In the genomic region with DNA sequence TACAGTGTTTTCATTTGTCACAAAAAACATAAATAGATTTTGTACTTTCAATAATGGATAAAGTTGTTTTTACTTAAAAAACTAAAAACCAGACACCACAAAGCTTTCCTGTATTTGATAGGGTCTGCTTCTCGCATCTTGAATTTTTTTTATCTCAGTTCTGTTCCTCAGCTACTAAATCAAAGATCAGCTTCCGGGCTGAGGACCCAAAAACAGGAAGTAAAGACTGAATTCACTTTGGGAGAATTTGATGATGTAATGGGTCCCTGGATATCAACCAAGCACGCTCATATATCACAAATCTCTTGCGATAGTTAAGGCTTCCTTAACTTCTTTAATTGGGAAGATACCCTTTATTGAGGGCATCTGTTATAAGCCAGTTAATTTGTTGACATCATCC, we compare ENCODE assay signal across 18 cellular contexts. TPM values are rescaled to one million over a fixed set of nuclear protein-coding genes. Genes with fewer than 3 reads are reported as not detected.
DNase-seq lines count a peak whose midpoint lies in the region; ATAC-seq and TF ChIP-seq lines count a peak whose summit lies in the region.
"Had no signal": no experiment of that assay in that cellular context is flagged by ENCODE, and none has a peak within 500 bp of the region (broad histone marks: within the 10 kb centered on the region; RNA-seq: fewer than 3 reads in every experiment).

No MANE protein-coding gene starts in this region.

- peak overlapping the region; percentile 64 for H3K27ac ChIP-seq in naive thymus-derived CD4-positive, alpha-beta T cell (ENCODE audit: low read depth, low read length)
- H3K27ac ChIP-seq: KMS-11, parathyroid adenoma, SJCRH30 had no signal

- H3K27ac Mint-ChIP-seq in activated T-cell treated with anti-CD3 and anti-CD28 coated beads, Interleukin-2, amount 50 U/mL, for 24 hours = peak overlapping the region; percentile 92
- H3K27ac Mint-ChIP-seq in activated CD4-positive, alpha-beta memory T cell treated with anti-CD3 and anti-CD28 coated beads, Interleukin-2, amount 10 ng/mL, durations not matched to agents 7 days and 5 days = peak overlapping the region; percentile 68
- peak overlapping the region; percentile 79 to 98 (median 95) for H3K27ac Mint-ChIP-seq in naive thymus-derived CD4-positive, alpha-beta T cell

- peaks cover 77 to 87% of the 10 kb centered on the region in 2 donors for H3K4me1 ChIP-seq in naive thymus-derived CD4-positive, alpha-beta T cell (ENCODE audit: control insufficient read depth in 2 of 2, insufficient read depth in 2 of 2, low read length in 2 of 2)
- H3K4me1 ChIP-seq in BE2C = no peaks in the 10 kb centered on the region
- H3K4me1 ChIP-seq: parathyroid adenoma, SJCRH30 had no signal

- DNase-seq in activated T-cell treated with anti-CD3 and anti-CD28 coated beads, Interleukin-2, amount 50 U/mL, for 24 hours = no peak
- DNase-seq in activated T-cell treated with anti-CD3 and anti-CD28 coated beads, Interleukin-2, amount 50 U/mL, for 48 hours = no peak
- DNase-seq in NAMALWA (ENCODE audit: low spot score) = peak; percentile 68
- DNase-seq in activated CD4-positive, alpha-beta memory T cell treated with anti-CD3 and anti-CD28 coated beads, Interleukin-2, amount 10 ng/mL, durations not matched to agents 7 days and 5 days = no peak
- DNase-seq in naive thymus-derived CD4-positive, alpha-beta T cell = peak in 7 of 9 donors; percentile 44 to 84 (median 73)
- DNase-seq in BE2C = no peak
- DNase-seq in NCI-H2171 (lab: John Stamatoyannopoulos, UW) = no peak
- DNase-seq: ACHN, H7, kidney, mucosa of descending colon, NCI-H2081, SJCRH30 had no signal

- peak overlapping the region; percentile 10 for H3K4me3 ChIP-seq in naive thymus-derived CD4-positive, alpha-beta T cell (ENCODE audit: low read length)
- H3K4me3 ChIP-seq in BE2C (ENCODE audit: low read depth, low read length) = no peak overlapping the region
- H3K4me3 ChIP-seq: mucosa of descending colon, SJCRH30, smooth muscle cell had no signal

- H3K4me3 Mint-ChIP-seq in activated T-cell treated with anti-CD3 and anti-CD28 coated beads, Interleukin-2, amount 50 U/mL, for 24 hours = peak overlapping the region; percentile 43
- no peak overlapping the region for H3K4me3 Mint-ChIP-seq in activated CD4-positive, alpha-beta memory T cell treated with anti-CD3 and anti-CD28 coated beads, Interleukin-2, amount 10 ng/mL, durations not matched to agents 7 days and 5 days
- peak overlapping the region; percentile 7 to 93 (median 76) for H3K4me3 Mint-ChIP-seq in naive thymus-derived CD4-positive, alpha-beta T cell

- peaks cover 96% of the 10 kb centered on the region for H3K36me3 Mint-ChIP-seq in activated T-cell treated with anti-CD3 and anti-CD28 coated beads, Interleukin-2, amount 50 U/mL, for 24 hours (ENCODE audit: low read depth)
- H3K36me3 Mint-ChIP-seq in activated CD4-positive, alpha-beta memory T cell treated with anti-CD3 and anti-CD28 coated beads, Interleukin-2, amount 10 ng/mL, durations not matched to agents 7 days and 5 days (ENCODE audit: low read depth) = peaks cover 84% of the 10 kb centered on the region
- H3K36me3 Mint-ChIP-seq in naive thymus-derived CD4-positive, alpha-beta T cell = peaks cover 23 to 68% (median 51%) of the 10 kb centered on the region in 5 donors

- H3K27me3 ChIP-seq in naive thymus-derived CD4-positive, alpha-beta T cell (ENCODE audit: control insufficient read depth in 2 of 2, insufficient read depth in 2 of 2, low read length in 2 of 2) = no peaks in the 10 kb centered on the region
- H3K27me3 ChIP-seq in BE2C = no peaks in the 10 kb centered on the region; the same call in 1 of the 2 replicates
- H3K27me3 ChIP-seq: SJCRH30 had no signal

- POLR2A ChIA-PET in activated CD4-positive, alpha-beta memory T cell treated with anti-CD3 and anti-CD28 coated beads, Interleukin-2, amount 10 ng/mL, durations not matched to agents 7 days and 5 days (lab: Charles Lee) = interaction anchor here (0.7 to 7.1 kb wide), 17 partner anchors 8 to 68 kb away, joined by 3 to 99 read pairs (median 5); partner anchors contain the start of genes ITK and MED7
- POLR2A ChIA-PET in naive thymus-derived CD4-positive, alpha-beta T cell (lab: Charles Lee) = interaction anchor here (0.6 to 8.1 kb wide), 22 partner anchors 8 to 149 kb away, joined by 3 to 135 read pairs (median 6); partner anchors contain the start of genes ITK and MED7

- H3K36me3 ChIP-seq in naive thymus-derived CD4-positive, alpha-beta T cell (ENCODE audit: control insufficient read depth in 2 of 3, insufficient read depth in 3 of 3, low read length in 3 of 3) = peaks cover 4 to 42% (median 11%) of the 10 kb centered on the region in 3 experiments
- no peaks in the 10 kb centered on the region for H3K36me3 ChIP-seq in BE2C
- H3K36me3 ChIP-seq: SJCRH30 had no signal

- CTCF ChIA-PET in activated CD4-positive, alpha-beta memory T cell treated with anti-CD3 and anti-CD28 coated beads, Interleukin-2, amount 10 ng/mL, durations not matched to agents 7 days and 5 days (lab: Charles Lee) = interaction anchor here (0.6 to 1.9 kb wide), 3 partner anchors 10 to 599 kb away, joined by 3 to 8 read pairs (median 3); no protein-coding TSS in a partner anchor
- CTCF ChIA-PET in naive thymus-derived CD4-positive, alpha-beta T cell (lab: Charles Lee) = interaction anchor here (1.3 to 2.2 kb wide), 6 partner anchors 11 to 56 kb away, joined by 3 to 8 read pairs (median 6); no protein-coding TSS in a partner anchor

- peak; percentile 69 for ATAC-seq in naive thymus-derived CD4-positive, alpha-beta T cell
- no peak for ATAC-seq in HG03439 (IDR thresholded peaks at IDR 0.05; ENCODE audit: unreplicated experiment)
- ATAC-seq: mucosa of descending colon had no signal

- H3K9me3 ChIP-seq in naive thymus-derived CD4-positive, alpha-beta T cell (ENCODE audit: control insufficient read depth in 2 of 3, low read length in 3 of 3) = no peaks in the 10 kb centered on the region
- H3K9me3 ChIP-seq in BE2C = no peaks in the 10 kb centered on the region; the same call in none of the 2 replicates
- H3K9me3 ChIP-seq: mucosa of descending colon, SJCRH30 had no signal

- peaks cover 88% of the 10 kb centered on the region for H3K4me1 Mint-ChIP-seq in activated T-cell treated with anti-CD3 and anti-CD28 coated beads, Interleukin-2, amount 50 U/mL, for 24 hours (ENCODE audit: low read depth)
- H3K4me1 Mint-ChIP-seq in activated CD4-positive, alpha-beta memory T cell treated with anti-CD3 and anti-CD28 coated beads, Interleukin-2, amount 10 ng/mL, durations not matched to agents 7 days and 5 days = peaks cover 87% of the 10 kb centered on the region
- peaks cover 43 to 96% (median 90%) of the 10 kb centered on the region in 7 donors for H3K4me1 Mint-ChIP-seq in naive thymus-derived CD4-positive, alpha-beta T cell

- TF ChIP-seq CTCF in BE2C (IDR thresholded peaks at IDR 0.05; ENCODE audit: low read depth, low read length) = no peak

- intact Hi-C loops in naive thymus-derived CD4-positive, alpha-beta T cell (cut with micrococcal nuclease) = loop anchor here (1.0 to 5.0 kb wide), 2 partner anchors 11 to 57 kb away; no protein-coding TSS in a partner anchor

- H3K27me3 Mint-ChIP-seq in activated T-cell treated with anti-CD3 and anti-CD28 coated beads, Interleukin-2, amount 50 U/mL, for 24 hours = no peaks in the 10 kb centered on the region
- no peaks in the 10 kb centered on the region for H3K27me3 Mint-ChIP-seq in activated CD4-positive, alpha-beta memory T cell treated with anti-CD3 and anti-CD28 coated beads, Interleukin-2, amount 10 ng/mL, durations not matched to agents 7 days and 5 days
- no peaks in the 10 kb centered on the region for H3K27me3 Mint-ChIP-seq in naive thymus-derived CD4-positive, alpha-beta T cell

- H3K9me3 Mint-ChIP-seq in activated T-cell treated with anti-CD3 and anti-CD28 coated beads, Interleukin-2, amount 50 U/mL, for 24 hours = peaks cover 8% of the 10 kb centered on the region
- H3K9me3 Mint-ChIP-seq in activated CD4-positive, alpha-beta memory T cell treated with anti-CD3 and anti-CD28 coated beads, Interleukin-2, amount 10 ng/mL, durations not matched to agents 7 days and 5 days = no peaks in the 10 kb centered on the region
- H3K9me3 Mint-ChIP-seq in naive thymus-derived CD4-positive, alpha-beta T cell = peaks cover 0 to 10% (median 0%) of the 10 kb centered on the region in 11 donors

RNA-seq across cellular contexts. Expression of gene ITK, which starts 24.1 kb away (rescaled TPM):
- 100 to 1,000 TPM; 247 to 249 TPM for total RNA-seq in activated CD4-positive, alpha-beta memory T cell treated with anti-CD3 and anti-CD28 coated beads, Interleukin-2, amount 10 ng/mL, durations not matched to agents 7 days and 5 days
- total RNA-seq in naive thymus-derived CD4-positive, alpha-beta T cell = 100 to 1,000 TPM; 278 to 481 (median 324) TPM
- polyA plus RNA-seq in naive thymus-derived CD4-positive, alpha-beta T cell = 100 to 1,000 TPM; 183 to 245 TPM
- polyA plus RNA-seq in BE2C (2012; ENCODE audit: insufficient read depth, insufficient read length, low read depth) = not detected
- total RNA-seq: chondrocyte, SJCRH30 had no signal

RNA-seq across cellular contexts. Expression of gene GARIN3, which starts 38.7 kb away (rescaled TPM):
- total RNA-seq in activated CD4-positive, alpha-beta memory T cell treated with anti-CD3 and anti-CD28 coated beads, Interleukin-2, amount 10 ng/mL, durations not matched to agents 7 days and 5 days = under 1 TPM in 1 of 2 experiments, not detected in 1; 0.13 TPM
- total RNA-seq in naive thymus-derived CD4-positive, alpha-beta T cell = not detected
- under 1 TPM in 1 of 2 donors, not detected in 1; 0.07 TPM for polyA plus RNA-seq in naive thymus-derived CD4-positive, alpha-beta T cell
- polyA plus RNA-seq in BE2C (2012; ENCODE audit: insufficient read depth, insufficient read length, low read depth) = not detected
- total RNA-seq: chondrocyte, H7, kidney, mucosa of descending colon, SJCRH30, smooth muscle cell had no signal
- polyA plus RNA-seq: smooth muscle cell had no signal

Comparison
In these comparisons a context has a peak if more than half of its experiments do, and no peak if none do; other contexts are left out.
1. DNase-seq: peak in NAMALWA (single experiment) and naive thymus-derived CD4-positive, alpha-beta T cell (7 of 9); none in activated T-cell treated with anti-CD3 and anti-CD28 coated beads, Interleukin-2, amount 50 U/mL, for 24 hours (single experiment), activated T-cell treated with anti-CD3 and anti-CD28 coated beads, Interleukin-2, amount 50 U/mL, for 48 hours (0 of 2), activated CD4-positive, alpha-beta memory T cell treated with anti-CD3 and anti-CD28 coated beads, Interleukin-2, amount 10 ng/mL, durations not matched to agents 7 days and 5 days (single experiment), BE2C (single experiment) and NCI-H2171 (single experiment).
2. Peak in every context shown above with its lines, with median percentiles within 50 percentile points of each other: H3K27ac Mint-ChIP-seq.